1 cellular context compared by ENCODE assay signal in genomic region chr6:143362192-143362558, GRCh38.
TF ChIP-seq lines count a peak whose summit lies in the region.

No MANE protein-coding gene starts in this region.

TF ChIP-seq in IMR-90, 13 proteins besides CTCF, POLR2A, EP300 and RAD21 (continued from another document):
- no peak for TF ChIP-seq RCOR1 (IDR thresholded peaks at IDR 0.05; ENCODE audit: insufficient replicate concordance, low read length)
- no peak for TF ChIP-seq MAZ (IDR thresholded peaks at IDR 0.05; ENCODE audit: borderline replicate concordance, low read depth, low read length)
- TF ChIP-seq CEBPB (IDR thresholded peaks at IDR 0.05; ENCODE audit: low read depth, low read length), result no peak
- TF ChIP-seq, protein P1, sequence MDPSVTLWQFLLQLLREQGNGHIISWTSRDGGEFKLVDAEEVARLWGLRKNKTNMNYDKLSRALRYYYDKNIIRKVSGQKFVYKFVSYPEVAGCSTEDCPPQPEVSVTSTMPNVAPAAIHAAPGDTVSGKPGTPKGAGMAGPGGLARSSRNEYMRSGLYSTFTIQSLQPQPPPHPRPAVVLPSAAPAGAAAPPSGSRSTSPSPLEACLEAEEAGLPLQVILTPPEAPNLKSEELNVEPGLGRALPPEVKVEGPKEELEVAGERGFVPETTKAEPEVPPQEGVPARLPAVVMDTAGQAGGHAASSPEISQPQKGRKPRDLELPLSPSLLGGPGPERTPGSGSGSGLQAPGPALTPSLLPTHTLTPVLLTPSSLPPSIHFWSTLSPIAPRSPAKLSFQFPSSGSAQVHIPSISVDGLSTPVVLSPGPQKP (IDR thresholded peaks at IDR 0.05; ENCODE audit: borderline replicate concordance, low read depth, low read length), result no peak
- TF ChIP-seq NFE2L2 (IDR thresholded peaks at IDR 0.05; ENCODE audit: low read depth, low read length), result no peak
- no peak for TF ChIP-seq BHLHE40 (IDR thresholded peaks at IDR 0.05; ENCODE audit: low read depth, low read length)
- TF ChIP-seq FOS (IDR thresholded peaks at IDR 0.05; ENCODE audit: low read depth, low read length), result no peak
